ENCODE assay signal across 7 cellular contexts in the genomic region with DNA sequence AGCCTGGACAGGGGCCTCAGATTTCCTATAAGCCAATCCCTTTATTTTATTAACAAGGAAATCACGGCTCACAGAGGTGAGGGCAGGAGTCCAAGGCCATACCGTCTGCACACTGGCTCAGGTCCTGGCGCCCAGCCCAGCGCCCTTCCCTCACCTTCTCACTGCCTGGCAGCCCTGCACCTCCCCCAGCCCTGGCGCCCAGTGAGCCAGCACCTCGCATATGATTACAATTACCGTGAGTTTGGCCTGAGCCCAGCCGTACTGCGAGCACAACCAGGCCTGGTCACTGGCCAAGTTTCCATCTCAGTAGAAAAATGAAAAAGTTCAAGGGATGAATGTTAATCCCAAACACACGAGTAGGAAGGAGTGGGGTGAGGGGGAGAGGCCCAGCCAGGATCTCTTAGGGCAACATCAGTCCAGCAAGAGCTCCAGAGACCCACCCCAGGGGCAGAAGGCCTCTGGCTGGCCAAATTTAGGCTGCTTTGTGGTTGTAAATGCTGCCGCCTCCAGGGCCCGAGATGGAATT.
DNase-seq lines count a peak whose midpoint lies in the region; ATAC-seq, FAIRE-seq and TF ChIP-seq lines count a peak whose summit lies in the region.

No MANE protein-coding gene starts in this region.

- peak overlapping the region; percentile 100 for H2BK120ac ChIP-seq in IMR-90 (ENCODE audit: low read depth, low read length)

- no peaks in the 10 kb centered on the region for H3K9me3 ChIP-seq in IMR-90 (ENCODE audit: control insufficient read depth, insufficient read depth, low read length)
- no peaks in the 10 kb centered on the region for H3K9me3 ChIP-seq in keratinocyte (ENCODE audit: control insufficient read depth, low read depth, low read length)
- H3K9me3 ChIP-seq in suprapubic skin: no peaks in the 10 kb centered on the region

- H4K20me1 ChIP-seq in IMR-90 (ENCODE audit: insufficient read depth, low read length) (no peaks in the 10 kb centered on the region), keratinocyte (ENCODE audit: control insufficient read depth, extremely low read depth, insufficient read depth, low read length) (no peaks in the 10 kb centered on the region)

- H2AFZ ChIP-seq in IMR-90 (replicated peaks; ENCODE audit: low read length, poor library complexity) (peak overlapping the region; percentile 70), keratinocyte (ENCODE audit: control insufficient read depth, low read length) (peak overlapping the region; percentile 10)

- H3K9me1 ChIP-seq in IMR-90 (ENCODE audit: insufficient read depth, low read length): peaks cover 24% of the 10 kb centered on the region
- H3K9me1 ChIP-seq in keratinocyte (ENCODE audit: control insufficient read depth, extremely low read depth, insufficient read depth, low read length): peaks cover 5% of the 10 kb centered on the region

- H3K4me1 ChIP-seq in IMR-90 (ENCODE audit: control insufficient read depth, insufficient read depth, low read length) (peaks cover 52% of the 10 kb centered on the region), keratinocyte (ENCODE audit: control insufficient read depth, extremely low read depth, insufficient read depth, low read length) (peaks cover 60% of the 10 kb centered on the region), suprapubic skin (peaks cover 66% of the 10 kb centered on the region)

- DNase-seq in IMR-90: peak; percentile 96
- DNase-seq in astrocyte of the cerebellum (ENCODE audit: low read depth): peak; percentile 90
- DNase-seq in keratinocyte (ENCODE audit: low read depth, low spot score): no peak
- peak; percentile 91 to 93 for DNase-seq in suprapubic skin (ENCODE audit: low spot score in 2 of 2)
- no peak for DNase-seq in retina
- DNase-seq in erythroblast (lab: John Stamatoyannopoulos, UW): no peak

- CTCF ChIA-PET in IMR-90 (lab: Yijun Ruan, JAX): no interaction called here

- intact Hi-C loops in IMR-90 (cut with micrococcal nuclease): loop anchor here (2.0 kb wide), 1 partner anchor 16 kb away; no protein-coding TSS in a partner anchor

- peak; percentile 36 for ATAC-seq in IMR-90 (ENCODE audit: low read depth)
- no peak for ATAC-seq in GM21619 (IDR thresholded peaks at IDR 0.05; ENCODE audit: unreplicated experiment)

- peak overlapping the region; percentile 99 for H4K5ac ChIP-seq in IMR-90 (ENCODE audit: low read depth, low read length)

- peak overlapping the region; percentile 99 for H3K14ac ChIP-seq in IMR-90 (replicated peaks; ENCODE audit: low read depth, low read length)

- H3K27me3 ChIP-seq in IMR-90 (ENCODE audit: control insufficient read depth, insufficient read depth, low read length) (no peaks in the 10 kb centered on the region), keratinocyte (ENCODE audit: control insufficient read depth, extremely low read depth, insufficient read depth, low read length) (no peaks in the 10 kb centered on the region), suprapubic skin (no peaks in the 10 kb centered on the region)

- H3K56ac ChIP-seq in IMR-90 (ENCODE audit: extremely low read depth, insufficient read depth, low read length): peak overlapping the region; percentile 97

- 0% methylated on average over 1 of the region's 12 CpGs; no CpG with 5 or more reads in 1 of the 2 experiments for WGBS in IMR-90 (ENCODE audit: extremely low coverage in 2 of 2, insufficient read length in 1 of 2), 2 experiments
- 20% methylated on average over 12 of the region's 12 CpGs for WGBS in suprapubic skin

- H3K79me2 ChIP-seq in keratinocyte (ENCODE audit: control insufficient read depth, insufficient read depth, low read length): no peaks in the 10 kb centered on the region

- peak overlapping the region; percentile 99 for H3K18ac ChIP-seq in IMR-90 (ENCODE audit: low read depth, low read length)

- POLR2A ChIA-PET in IMR-90 (lab: Charles Lee; ENCODE audit: unreplicated experiment): no interaction called here

- H2AK5ac ChIP-seq in IMR-90 (ENCODE audit: low read depth, low read length): peak overlapping the region; percentile 100

- H3K4ac ChIP-seq in IMR-90 (ENCODE audit: low read depth, low read length): peak overlapping the region; percentile 100

- H3K9ac ChIP-seq in IMR-90 (ENCODE audit: low read depth, low read length) (peak overlapping the region; percentile 76), keratinocyte (ENCODE audit: control insufficient read depth, extremely low read depth, insufficient read depth, low read length) (peak overlapping the region; percentile 49)

- H3K36me3 ChIP-seq in IMR-90 (ENCODE audit: control insufficient read depth, insufficient read depth, low read length) (no peaks in the 10 kb centered on the region), keratinocyte (ENCODE audit: control insufficient read depth in 2 of 2, extremely low read depth in 1 of 2, insufficient read depth in 2 of 2, low read length in 2 of 2) (no peaks in the 10 kb centered on the region), suprapubic skin (no peaks in the 10 kb centered on the region)

- peak overlapping the region; percentile 99 for H2BK15ac ChIP-seq in IMR-90 (ENCODE audit: low read depth, low read length)

- TF ChIP-seq CTCF in IMR-90 (conservative IDR thresholded peaks at IDR 0.05; ENCODE audit: low read depth, low read length) (no peak), astrocyte of the cerebellum (IDR thresholded peaks at IDR 0.05; ENCODE audit: low read depth, low read length, missing control alignments) (no peak), keratinocyte (optimal IDR thresholded peaks at IDR 0.05 in 1 of 3, IDR thresholded peaks at IDR 0.05 in 1 of 3, conservative IDR thresholded peaks at IDR 0.05 in 1 of 3; ENCODE audit: extremely low read depth in 1 of 3, insufficient read depth in 2 of 3, low read length in 3 of 3) (no peak), suprapubic skin (IDR thresholded peaks at IDR 0.05) (no peak)

- H3K27ac ChIP-seq in IMR-90 (ENCODE audit: insufficient read depth, low read length) (peak overlapping the region; percentile 95), keratinocyte (ENCODE audit: control insufficient read depth, insufficient read depth, low read length) (peak overlapping the region; percentile 41), suprapubic skin (peak overlapping the region; percentile 91)

- H2BK5ac ChIP-seq in IMR-90 (ENCODE audit: low read depth, low read length, poor library complexity, severe bottlenecking): peak overlapping the region; percentile 100

- H2AK9ac ChIP-seq in IMR-90 (replicated peaks; ENCODE audit: low read depth, low read length, poor library complexity): peak overlapping the region; percentile 98

- peaks cover 9 to 40% of the 10 kb centered on the region in 2 experiments for H3K79me1 ChIP-seq in IMR-90 (ENCODE audit: low read depth in 1 of 2, low read length in 2 of 2)

- FAIRE-seq in keratinocyte (lab: Jason Lieb, UNC): peak; percentile 64

- H3K4me2 ChIP-seq in IMR-90 (ENCODE audit: low read depth, low read length) (peak overlapping the region; percentile 38; the same call in 1 of the 2 replicates), keratinocyte (ENCODE audit: control insufficient read depth, extremely low read depth, insufficient read depth, low read depth, low read length) (peak overlapping the region; percentile 40)

- TF ChIP-seq POLR2A in IMR-90 (IDR thresholded peaks at IDR 0.05; ENCODE audit: low read depth, low read length): no peak
- TF ChIP-seq POLR2A in suprapubic skin (IDR thresholded peaks at IDR 0.05): no peak
- no peak for TF ChIP-seq POLR2A in erythroblast (IDR thresholded peaks at IDR 0.05; ENCODE audit: low read length)

- in situ Hi-C loops in IMR-90 (cut with MboI; ENCODE audit: low sequenced_read_pairs) (no loop called here), astrocyte of the cerebellum (cut with HindIII; ENCODE audit: low sequenced_read_pairs) (no loop called here)

- peak overlapping the region; percentile 100 for H2BK20ac ChIP-seq in IMR-90 (ENCODE audit: low read depth, low read length)

- dilution Hi-C loops in IMR-90 (cut with HindIII; ENCODE audit: low sequenced_read_pairs, unreplicated experiment) (no loop called here), keratinocyte (cut with MboI; ENCODE audit: extremely low pct_ligation_motif_present, low sequenced_read_pairs) (no loop called here)

- H3K23ac ChIP-seq in IMR-90 (ENCODE audit: low read depth, low read length): peak overlapping the region; percentile 100

- H3K4me3 ChIP-seq in IMR-90 (ENCODE audit: insufficient read depth, low read depth, low read length) (no peak overlapping the region), astrocyte of the cerebellum (ENCODE audit: low read depth, low read length) (no peak overlapping the region), keratinocyte (ENCODE audit: control insufficient read depth in 2 of 3, extremely low read depth in 1 of 3, insufficient read depth in 2 of 3, low read depth in 1 of 3, low read length in 3 of 3) (no peak overlapping the region), suprapubic skin (no peak overlapping the region)

- peak overlapping the region; percentile 100 for H4K91ac ChIP-seq in IMR-90 (ENCODE audit: insufficient read depth, low read depth, low read length)

- peak; percentile 4 for TF ChIP-seq RAD21 in IMR-90 (IDR thresholded peaks at IDR 0.05; ENCODE audit: low read length)

- no TSS peak for BruUV-seq in IMR-90 (replicated peaks; lab: Mats Ljungman, UMichigan)

- TF ChIP-seq EP300 in suprapubic skin (IDR thresholded peaks at IDR 0.05): peak; percentile 67

- peak overlapping the region; percentile 92 to 99 for H4K8ac ChIP-seq in IMR-90 (ENCODE audit: low read depth in 2 of 2, low read length in 2 of 2)

TF ChIP-seq in IMR-90, 13 proteins besides CTCF, POLR2A, EP300 and RAD21 (continues in another document):
- peak; percentile 61 for TF ChIP-seq BHLHE40 (IDR thresholded peaks at IDR 0.05; ENCODE audit: low read depth, low read length)
- TF ChIP-seq, protein P1, sequence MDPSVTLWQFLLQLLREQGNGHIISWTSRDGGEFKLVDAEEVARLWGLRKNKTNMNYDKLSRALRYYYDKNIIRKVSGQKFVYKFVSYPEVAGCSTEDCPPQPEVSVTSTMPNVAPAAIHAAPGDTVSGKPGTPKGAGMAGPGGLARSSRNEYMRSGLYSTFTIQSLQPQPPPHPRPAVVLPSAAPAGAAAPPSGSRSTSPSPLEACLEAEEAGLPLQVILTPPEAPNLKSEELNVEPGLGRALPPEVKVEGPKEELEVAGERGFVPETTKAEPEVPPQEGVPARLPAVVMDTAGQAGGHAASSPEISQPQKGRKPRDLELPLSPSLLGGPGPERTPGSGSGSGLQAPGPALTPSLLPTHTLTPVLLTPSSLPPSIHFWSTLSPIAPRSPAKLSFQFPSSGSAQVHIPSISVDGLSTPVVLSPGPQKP (IDR thresholded peaks at IDR 0.05; ENCODE audit: borderline replicate concordance, low read depth, low read length): no peak
- 0 out of 2 replicates have a peak, but pooled peaks have one; percentile 8 for TF ChIP-seq SMC3 (IDR thresholded peaks at IDR 0.05; ENCODE audit: low read depth, low read length)
- no peak for TF ChIP-seq RFX5 (IDR thresholded peaks at IDR 0.05; ENCODE audit: low read depth, low read length)
- TF ChIP-seq CHD1 (IDR thresholded peaks at IDR 0.05; ENCODE audit: low read depth, low read length): no peak

Comparison
In these comparisons a context has a peak if more than half of its experiments do, and no peak if none do; other contexts are left out.
1. DNase-seq: peak in IMR-90 (single experiment), astrocyte of the cerebellum (single experiment) and suprapubic skin (2 of 2); none in keratinocyte (single experiment), retina (single experiment) and erythroblast (0 of 2).
2. H3K27ac ChIP-seq: peak in every context shown above with its lines; median percentile 95 in IMR-90; 91 in suprapubic skin; 41 in keratinocyte.